8 cellular contexts compared by ENCODE assay signal in the genomic region with DNA sequence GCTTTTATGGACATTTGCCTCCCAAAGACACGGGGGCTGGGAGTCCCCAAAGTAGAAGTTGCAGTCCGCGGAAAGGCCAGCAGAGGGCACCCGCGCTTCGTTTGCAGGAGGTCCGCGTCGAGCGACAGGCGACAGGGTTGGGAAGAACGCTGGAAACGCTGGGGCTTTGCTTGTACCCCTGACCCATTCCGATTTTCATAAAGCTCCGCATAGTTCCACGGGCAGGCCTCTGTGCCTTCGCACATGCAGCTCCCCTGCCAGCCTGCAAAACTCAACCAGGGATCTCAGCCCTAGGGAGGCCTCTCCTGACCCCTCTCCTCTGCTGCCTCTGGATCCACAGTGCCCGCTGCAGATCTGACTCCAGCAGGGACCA. TPM values are rescaled to one million over a fixed set of nuclear protein-coding genes. Genes with fewer than 3 reads are reported as not detected.
DNase-seq lines count a peak whose midpoint lies in the region; ATAC-seq and TF ChIP-seq lines count a peak whose summit lies in the region.

No MANE protein-coding gene starts in this region.

- TF ChIP-seq CTCF in BJ (IDR thresholded peaks at IDR 0.05; ENCODE audit: insufficient read depth, low read depth, low read length) (peak; percentile 97), OCI-LY1 (IDR thresholded peaks at IDR 0.05; ENCODE audit: low read length) (peak; percentile 93), epithelial cell of proximal tubule (conservative IDR thresholded peaks at IDR 0.05; ENCODE audit: low read depth, low read length) (peak; percentile 96)

- H3K4me3 ChIP-seq in BJ (ENCODE audit: low read depth, low read length) (no peak overlapping the region), OCI-LY1 (ENCODE audit: low read depth, low read length, poor library complexity, severe bottlenecking) (no peak overlapping the region), epithelial cell of proximal tubule (ENCODE audit: low read depth, low read length) (no peak overlapping the region), mucosa of stomach (ENCODE audit: low read length) (no peak overlapping the region)

- POLR2A ChIA-PET in BJ (lab: Charles Lee): no interaction called here

- CTCF ChIA-PET in BJ (lab: Yijun Ruan, JAX): interaction anchor here (0.6 to 20.1 kb wide), 43 partner anchors 9 to 1571 kb away, joined by 3 to 548 read pairs (median 5); a partner anchor contains a TSS

- H3F3A ChIP-seq in OCI-LY1 (ENCODE audit: insufficient read depth, low read length): no peaks in the 10 kb centered on the region

- H3K9ac ChIP-seq in OCI-LY1 (ENCODE audit: low read length) (no peak overlapping the region), mucosa of stomach (ENCODE audit: low read length) (peak overlapping the region; percentile 45)

- no peak for DNase-seq in BJ (ENCODE audit: low read depth)
- DNase-seq in activated T-cell treated with anti-CD3 and anti-CD28 coated beads for 1 hour (ENCODE audit: low read depth): peak; percentile 77
- DNase-seq in epithelial cell of proximal tubule (ENCODE audit: low read depth): no peak
- peak; percentile 97 for DNase-seq in stimulated activated CD8-positive, alpha-beta memory T cell treated with anti-CD3 and anti-CD28 coated beads, Interleukin-4, amount 100 ng/mL, for 48 hours

- no peaks in the 10 kb centered on the region for H3K79me2 ChIP-seq in OCI-LY1 (ENCODE audit: insufficient read depth, low read length)

- 0 out of 2 replicates have a peak, but pooled peaks cover 2% of the 10 kb centered on the region for H3K27me3 ChIP-seq in BJ (ENCODE audit: control insufficient read depth, insufficient read depth, low read length)
- peaks cover 15% of the 10 kb centered on the region for H3K27me3 ChIP-seq in OCI-LY1 (ENCODE audit: insufficient read depth, low read length)
- peaks cover 25% of the 10 kb centered on the region for H3K27me3 ChIP-seq in mucosa of stomach (ENCODE audit: control insufficient read depth, insufficient read depth, low read length)

- ATAC-seq in HG03175 (IDR thresholded peaks at IDR 0.05; ENCODE audit: unreplicated experiment) (peak; percentile 50), GM19023 (IDR thresholded peaks at IDR 0.05; ENCODE audit: unreplicated experiment) (no peak)

- no peaks in the 10 kb centered on the region for H3K9me2 ChIP-seq in OCI-LY1 (ENCODE audit: low read depth, low read length)

- H3K36me3 ChIP-seq in BJ (ENCODE audit: control insufficient read depth, insufficient read depth, low read length) (no peaks in the 10 kb centered on the region), OCI-LY1 (ENCODE audit: insufficient read depth, low read length) (no peaks in the 10 kb centered on the region), mucosa of stomach (ENCODE audit: control insufficient read depth, insufficient read depth, low read length) (no peaks in the 10 kb centered on the region)

- no peaks in the 10 kb centered on the region for H4K20me1 ChIP-seq in OCI-LY1 (ENCODE audit: insufficient read depth, low read length)

- no peak overlapping the region for H2AFZ ChIP-seq in OCI-LY1 (ENCODE audit: low read length)

- no peak overlapping the region for H3K27ac ChIP-seq in OCI-LY1 (ENCODE audit: low read depth, low read length, poor library complexity, severe bottlenecking)

- H3K4me1 ChIP-seq in OCI-LY1 (ENCODE audit: insufficient read depth, low read length, severe bottlenecking): no peaks in the 10 kb centered on the region
- peaks cover 24% of the 10 kb centered on the region for H3K4me1 ChIP-seq in mucosa of stomach (ENCODE audit: control insufficient read depth, insufficient read depth, low read length)

- H3K9me3 ChIP-seq in OCI-LY1 (ENCODE audit: low read length) (no peaks in the 10 kb centered on the region), mucosa of stomach (ENCODE audit: control insufficient read depth, low read length) (no peaks in the 10 kb centered on the region)

- no peak overlapping the region for H3K4me2 ChIP-seq in OCI-LY1 (ENCODE audit: low read length)

RNA-seq across cellular contexts. Expression of a gene that starts 44.2 kb away (rescaled TPM):
- polyA plus RNA-seq in BJ (2011; rRNA removed): 1.6 and 2.1 TPM in 2 replicates
- polyA minus RNA-seq in BJ (2011; rRNA and poly(A)+ RNA removed): 2.7 and 2.8 TPM in 2 replicates
- 2.2 and 2.4 TPM in 2 replicates for total RNA-seq in epithelial cell of proximal tubule

Comparison
In these comparisons a context has a peak if more than half of its experiments do, and no peak if none do; other contexts are left out.
1. DNase-seq: peak in activated T-cell treated with anti-CD3 and anti-CD28 coated beads for 1 hour (single experiment) and stimulated activated CD8-positive, alpha-beta memory T cell treated with anti-CD3 and anti-CD28 coated beads, Interleukin-4, amount 100 ng/mL, for 48 hours (single experiment); none in BJ (single experiment) and epithelial cell of proximal tubule (single experiment).
2. Peak in every context shown above with its lines, with median percentiles within 50 percentile points of each other: CTCF ChIP-seq.